ENCODE assay signal across 8 cellular contexts in genomic region chr2:25342372-25343186, GRCh38. TPM values are rescaled to one million over a fixed set of nuclear protein-coding genes. Genes with fewer than 3 reads are reported as not detected.
DNase-seq lines count a peak whose midpoint lies in the region; ATAC-seq lines count a peak whose summit lies in the region.

No MANE protein-coding gene starts in this region.

- peak; percentile 70 to 87 (median 81) for DNase-seq in CD8-positive, alpha-beta memory T cell
- peak; percentile 89 for DNase-seq in HK-2 (ENCODE audit: unreplicated experiment)
- peak; percentile 88 for DNase-seq in NT2/D1 (ENCODE audit: low read depth, low spot score)
- peak; percentile 77 for DNase-seq in activated T-cell treated with anti-CD3 and anti-CD28 coated beads for 24 hours (ENCODE audit: low read depth)
- no peak for DNase-seq in epithelial cell of prostate (ENCODE audit: low read depth, low spot score)
- DNase-seq in middle frontal gyrus (ENCODE audit: extremely low spot score, low spot score): peak; percentile 53
- peak; percentile 54 to 57 for DNase-seq in stimulated activated CD8-positive, alpha-beta memory T cell treated with anti-CD3 and anti-CD28 coated beads, Interleukin-2, amount 100 ng/mL, for 1 hour (ENCODE audit: low read depth in 2 of 2)

- no peaks in the 10 kb centered on the region for H3K9me3 Mint-ChIP-seq in CD8-positive, alpha-beta memory T cell

- H3K9me3 ChIP-seq in CD8-positive, alpha-beta memory T cell (ENCODE audit: low read length): no peaks in the 10 kb centered on the region
- H3K9me3 ChIP-seq in NT2/D1 (ENCODE audit: insufficient read depth, low read length): no peaks in the 10 kb centered on the region

- H3K27me3 ChIP-seq in CD8-positive, alpha-beta memory T cell (ENCODE audit: insufficient read depth, low read length, poor library complexity, severe bottlenecking): no peaks in the 10 kb centered on the region
- peaks cover 14% of the 10 kb centered on the region for H3K27me3 ChIP-seq in NT2/D1 (ENCODE audit: insufficient read depth, insufficient read length)

- peak overlapping the region in 4 of 8 donors; percentile 12 to 81 (median 42) for H3K27ac Mint-ChIP-seq in CD8-positive, alpha-beta memory T cell

- POLR2A ChIA-PET in CD8-positive, alpha-beta memory T cell (lab: Charles Lee): interaction anchor here (0.7 to 1.0 kb wide), 3 partner anchors 34 to 66 kb away, joined by 3 to 5 read pairs (median 3); no protein-coding TSS in a partner anchor

- no peak overlapping the region for H3K27ac ChIP-seq in CD8-positive, alpha-beta memory T cell (ENCODE audit: low read depth, low read length)
- H3K27ac ChIP-seq in epithelial cell of prostate: peak overlapping the region; percentile 23

- peak overlapping the region; percentile 20 for H3K4me3 ChIP-seq in CD8-positive, alpha-beta memory T cell (ENCODE audit: low read length)
- H3K4me3 ChIP-seq in NT2/D1 (ENCODE audit: insufficient read length, low read depth): peak overlapping the region; percentile 40

- peak overlapping the region; percentile 71 to 91 (median 77) for H3K4me3 Mint-ChIP-seq in CD8-positive, alpha-beta memory T cell

- H3K9ac ChIP-seq in NT2/D1 (ENCODE audit: insufficient read length, low read depth): no peak overlapping the region

- H3K4me1 ChIP-seq in CD8-positive, alpha-beta memory T cell (ENCODE audit: insufficient read depth, low read length): peaks cover 23% of the 10 kb centered on the region
- H3K4me1 ChIP-seq in NT2/D1 (ENCODE audit: insufficient read depth, insufficient read length): peaks cover 13% of the 10 kb centered on the region

- peak; percentile 79 for ATAC-seq in GM19455 (IDR thresholded peaks at IDR 0.05; ENCODE audit: unreplicated experiment)

- peaks cover 0 to 1% of the 10 kb centered on the region in 2 donors for H3K27me3 Mint-ChIP-seq in CD8-positive, alpha-beta memory T cell

- CTCF ChIA-PET in CD8-positive, alpha-beta memory T cell (lab: Charles Lee): interaction anchor here (0.7 to 3.2 kb wide), 12 partner anchors 10 to 265 kb away, joined by 3 to 13 read pairs (median 4); no protein-coding TSS in a partner anchor

- peaks cover 23 to 33% (median 27%) of the 10 kb centered on the region in 3 donors for H3K4me1 Mint-ChIP-seq in CD8-positive, alpha-beta memory T cell

- peaks cover 0 to 1% (median 0%) of the 10 kb centered on the region in 3 donors for H3K36me3 Mint-ChIP-seq in CD8-positive, alpha-beta memory T cell

- no peaks in the 10 kb centered on the region for H3K36me3 ChIP-seq in CD8-positive, alpha-beta memory T cell (ENCODE audit: insufficient read depth, low read length)
- no peaks in the 10 kb centered on the region for H3K36me3 ChIP-seq in NT2/D1 (ENCODE audit: insufficient read depth, insufficient read length, low read length)

RNA-seq across cellular contexts. Expression of gene DNMT3A, which starts 0.9 kb away (rescaled TPM):
- total RNA-seq in CD8-positive, alpha-beta memory T cell: 10 to 100 TPM; 77.9 to 80.7 TPM
- polyA plus RNA-seq in CD8-positive, alpha-beta memory T cell: 19.4 TPM
